Comparison of ENCODE assay signal across 1 cellular context in the genomic region with DNA sequence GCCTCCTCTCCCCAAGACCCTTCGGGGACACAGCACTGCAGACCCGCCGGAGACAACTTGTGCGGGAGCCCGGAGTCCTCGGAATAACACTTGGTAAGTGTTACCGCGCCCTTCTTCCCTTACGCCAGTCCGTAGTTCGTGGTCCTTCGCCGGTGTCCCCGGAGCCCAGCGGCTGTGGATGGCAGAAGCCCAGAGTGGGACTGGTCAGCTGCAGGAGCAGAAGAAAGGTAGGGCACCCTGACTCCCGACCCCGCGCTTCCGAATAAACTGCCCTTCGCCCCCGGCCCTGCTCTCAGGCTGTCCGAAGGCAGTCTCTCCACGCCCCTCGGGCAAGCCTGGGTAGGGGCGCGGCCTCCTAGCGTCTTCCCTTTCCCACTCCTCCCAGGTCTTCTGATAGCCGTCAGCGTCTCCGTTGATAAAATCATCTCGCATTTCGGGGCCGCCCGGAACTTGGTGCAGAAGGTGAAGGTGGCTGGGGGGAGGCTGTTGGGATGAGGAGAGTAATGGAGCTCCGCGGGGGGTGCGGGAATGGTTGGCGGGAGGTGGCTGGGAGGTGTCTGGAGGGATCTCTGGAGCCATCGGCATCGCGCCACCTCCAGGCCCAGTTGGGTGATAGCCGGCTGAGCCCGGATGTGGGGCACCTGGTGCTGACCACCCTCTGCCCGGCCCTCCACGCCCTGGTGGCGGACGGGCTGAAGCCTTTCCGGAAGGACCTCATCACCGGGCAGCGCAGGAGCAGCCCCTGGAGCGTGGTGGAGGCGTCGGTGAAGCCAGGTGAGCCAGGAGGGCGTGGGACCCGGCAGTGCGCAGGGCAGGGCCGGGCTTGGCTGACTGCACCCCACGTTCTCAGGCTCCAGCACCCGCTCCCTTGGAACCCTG.
TF ChIP-seq lines count a peak whose summit lies in the region.

No MANE protein-coding gene starts in this region.

TF ChIP-seq in K562, 482 proteins besides CTCF, POLR2A, EP300 and RAD21 (continues in another document):
- no peak for TF ChIP-seq CBX2 (IDR thresholded peaks at IDR 0.05; ENCODE audit: insufficient read depth, low read length, poor library complexity, severe bottlenecking)
- peak; percentile 43; the same call in 1 of the 2 replicates for TF ChIP-seq RBFOX2 (IDR thresholded peaks at IDR 0.05; ENCODE audit: low read depth, low read length)
- no peak for TF ChIP-seq ZNF584 (CRISPR knock-in tag; IDR thresholded peaks at IDR 0.05; ENCODE audit: low read depth)
- peak; percentile 67 for TF ChIP-seq ETV1 (tag; conservative IDR thresholded peaks at IDR 0.05; ENCODE audit: low read depth)
- TF ChIP-seq, protein P1, sequence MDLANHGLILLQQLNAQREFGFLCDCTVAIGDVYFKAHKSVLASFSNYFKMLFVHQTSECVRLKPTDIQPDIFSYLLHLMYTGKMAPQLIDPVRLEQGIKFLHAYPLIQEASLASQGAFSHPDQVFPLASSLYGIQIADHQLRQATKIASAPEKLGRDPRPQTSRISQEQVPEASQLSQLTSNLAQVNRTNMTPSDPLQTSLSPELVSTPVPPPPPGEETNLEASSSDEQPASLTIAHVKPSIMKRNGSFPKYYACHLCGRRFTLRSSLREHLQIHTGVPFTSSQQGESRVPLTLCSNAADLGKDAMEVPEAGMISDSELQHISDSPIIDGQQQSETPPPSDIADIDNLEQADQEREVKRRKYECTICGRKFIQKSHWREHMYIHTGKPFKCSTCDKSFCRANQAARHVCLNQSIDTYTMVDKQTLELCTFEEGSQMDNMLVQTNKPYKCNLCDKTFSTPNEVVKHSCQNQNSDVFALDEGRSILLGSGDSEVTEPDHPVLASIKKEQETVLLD (IDR thresholded peaks at IDR 0.05) = peak; percentile 43; the same call in 1 of the 2 replicates
- TF ChIP-seq SMC3 (conservative IDR thresholded peaks at IDR 0.05; ENCODE audit: insufficient read depth, low read depth, low read length) = peak; percentile 37; the same call in 1 of the 2 replicates
- TF ChIP-seq, protein P2, sequence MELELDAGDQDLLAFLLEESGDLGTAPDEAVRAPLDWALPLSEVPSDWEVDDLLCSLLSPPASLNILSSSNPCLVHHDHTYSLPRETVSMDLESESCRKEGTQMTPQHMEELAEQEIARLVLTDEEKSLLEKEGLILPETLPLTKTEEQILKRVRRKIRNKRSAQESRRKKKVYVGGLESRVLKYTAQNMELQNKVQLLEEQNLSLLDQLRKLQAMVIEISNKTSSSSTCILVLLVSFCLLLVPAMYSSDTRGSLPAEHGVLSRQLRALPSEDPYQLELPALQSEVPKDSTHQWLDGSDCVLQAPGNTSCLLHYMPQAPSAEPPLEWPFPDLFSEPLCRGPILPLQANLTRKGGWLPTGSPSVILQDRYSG (tag; conservative IDR thresholded peaks at IDR 0.05; ENCODE audit: low read depth) = no peak
- 0 out of 2 replicates have a peak, but pooled peaks have one; percentile 28 for TF ChIP-seq SMARCE1 (IDR thresholded peaks at IDR 0.05)
- TF ChIP-seq LCOR (CRISPR knock-in tag; IDR thresholded peaks at IDR 0.05) = 0 out of 2 replicates have a peak, but pooled peaks have one; percentile 18
- TF ChIP-seq, protein P3, sequence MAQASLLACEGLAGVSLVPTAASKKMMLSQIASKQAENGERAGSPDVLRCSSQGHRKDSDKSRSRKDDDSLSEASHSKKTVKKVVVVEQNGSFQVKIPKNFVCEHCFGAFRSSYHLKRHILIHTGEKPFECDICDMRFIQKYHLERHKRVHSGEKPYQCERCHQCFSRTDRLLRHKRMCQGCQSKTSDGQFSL (CRISPR knock-in tag; IDR thresholded peaks at IDR 0.05) = 0 out of 2 replicates have a peak, but pooled peaks have one; percentile 16
- TF ChIP-seq, protein P3 (tag; IDR thresholded peaks at IDR 0.05) = no peak
- TF ChIP-seq ZFX (CRISPR knock-in tag; IDR thresholded peaks at IDR 0.05) = peak; percentile 20
- no peak for TF ChIP-seq NFE2 (IDR thresholded peaks at IDR 0.05; ENCODE audit: low read depth)
- no peak for TF ChIP-seq SRSF1 (IDR thresholded peaks at IDR 0.05; ENCODE audit: low read depth, low read length)
- peak; percentile 67; the same call in 1 of the 2 replicates for TF ChIP-seq ZNF431 (CRISPR knock-in tag; IDR thresholded peaks at IDR 0.05)
- TF ChIP-seq POLR2B (IDR thresholded peaks at IDR 0.05; ENCODE audit: low read depth, partially characterized antibody) = peak; percentile 1
- no peak for TF ChIP-seq CCAR2 (IDR thresholded peaks at IDR 0.05; ENCODE audit: low read depth, low read length)
- no peak; the same call in 1 of the 2 replicates for TF ChIP-seq POLR2G (IDR thresholded peaks at IDR 0.05; ENCODE audit: low read depth, low read length)
- TF ChIP-seq NR1H2 (CRISPR knock-in tag; IDR thresholded peaks at IDR 0.05) = peak; percentile 97
- peak; percentile 97; the same call in 1 of the 2 replicates for TF ChIP-seq SREBF2 (CRISPR knock-in tag; IDR thresholded peaks at IDR 0.05)
- no peak for TF ChIP-seq POU5F1 (IDR thresholded peaks at IDR 0.05; ENCODE audit: borderline replicate concordance, low read depth, low read length, partially characterized antibody)
- TF ChIP-seq, protein P4, sequence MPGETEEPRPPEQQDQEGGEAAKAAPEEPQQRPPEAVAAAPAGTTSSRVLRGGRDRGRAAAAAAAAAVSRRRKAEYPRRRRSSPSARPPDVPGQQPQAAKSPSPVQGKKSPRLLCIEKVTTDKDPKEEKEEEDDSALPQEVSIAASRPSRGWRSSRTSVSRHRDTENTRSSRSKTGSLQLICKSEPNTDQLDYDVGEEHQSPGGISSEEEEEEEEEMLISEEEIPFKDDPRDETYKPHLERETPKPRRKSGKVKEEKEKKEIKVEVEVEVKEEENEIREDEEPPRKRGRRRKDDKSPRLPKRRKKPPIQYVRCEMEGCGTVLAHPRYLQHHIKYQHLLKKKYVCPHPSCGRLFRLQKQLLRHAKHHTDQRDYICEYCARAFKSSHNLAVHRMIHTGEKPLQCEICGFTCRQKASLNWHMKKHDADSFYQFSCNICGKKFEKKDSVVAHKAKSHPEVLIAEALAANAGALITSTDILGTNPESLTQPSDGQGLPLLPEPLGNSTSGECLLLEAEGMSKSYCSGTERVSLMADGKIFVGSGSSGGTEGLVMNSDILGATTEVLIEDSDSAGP (CRISPR knock-in tag; IDR thresholded peaks at IDR 0.05) = no peak
- peak; percentile 28; the same call in 1 of the 2 replicates for TF ChIP-seq GABPB1 (CRISPR knock-in tag; IDR thresholded peaks at IDR 0.05)
- TF ChIP-seq, protein P5, sequence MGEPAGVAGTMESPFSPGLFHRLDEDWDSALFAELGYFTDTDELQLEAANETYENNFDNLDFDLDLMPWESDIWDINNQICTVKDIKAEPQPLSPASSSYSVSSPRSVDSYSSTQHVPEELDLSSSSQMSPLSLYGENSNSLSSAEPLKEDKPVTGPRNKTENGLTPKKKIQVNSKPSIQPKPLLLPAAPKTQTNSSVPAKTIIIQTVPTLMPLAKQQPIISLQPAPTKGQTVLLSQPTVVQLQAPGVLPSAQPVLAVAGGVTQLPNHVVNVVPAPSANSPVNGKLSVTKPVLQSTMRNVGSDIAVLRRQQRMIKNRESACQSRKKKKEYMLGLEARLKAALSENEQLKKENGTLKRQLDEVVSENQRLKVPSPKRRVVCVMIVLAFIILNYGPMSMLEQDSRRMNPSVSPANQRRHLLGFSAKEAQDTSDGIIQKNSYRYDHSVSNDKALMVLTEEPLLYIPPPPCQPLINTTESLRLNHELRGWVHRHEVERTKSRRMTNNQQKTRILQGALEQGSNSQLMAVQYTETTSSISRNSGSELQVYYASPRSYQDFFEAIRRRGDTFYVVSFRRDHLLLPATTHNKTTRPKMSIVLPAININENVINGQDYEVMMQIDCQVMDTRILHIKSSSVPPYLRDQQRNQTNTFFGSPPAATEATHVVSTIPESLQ (CRISPR knock-in tag; IDR thresholded peaks at IDR 0.05) = 0 out of 2 replicates have a peak, but pooled peaks have one; percentile 67
- peak; percentile 21 to 36; a peak in 1 of 4 replicates for TF ChIP-seq NRF1 (conservative IDR thresholded peaks at IDR 0.05 in 1 of 2, IDR thresholded peaks at IDR 0.05 in 1 of 2)
- TF ChIP-seq CEBPG (CRISPR knock-in tag; IDR thresholded peaks at IDR 0.05) = no peak
- no peak for TF ChIP-seq CEBPG (tag; conservative IDR thresholded peaks at IDR 0.05 in 1 of 2, IDR thresholded peaks at IDR 0.05 in 1 of 2)
- 0 out of 2 replicates have a peak, but pooled peaks have one; percentile 23 for TF ChIP-seq ZNF263 (CRISPR knock-in tag; IDR thresholded peaks at IDR 0.05; ENCODE audit: borderline replicate concordance)
- TF ChIP-seq, protein P6, sequence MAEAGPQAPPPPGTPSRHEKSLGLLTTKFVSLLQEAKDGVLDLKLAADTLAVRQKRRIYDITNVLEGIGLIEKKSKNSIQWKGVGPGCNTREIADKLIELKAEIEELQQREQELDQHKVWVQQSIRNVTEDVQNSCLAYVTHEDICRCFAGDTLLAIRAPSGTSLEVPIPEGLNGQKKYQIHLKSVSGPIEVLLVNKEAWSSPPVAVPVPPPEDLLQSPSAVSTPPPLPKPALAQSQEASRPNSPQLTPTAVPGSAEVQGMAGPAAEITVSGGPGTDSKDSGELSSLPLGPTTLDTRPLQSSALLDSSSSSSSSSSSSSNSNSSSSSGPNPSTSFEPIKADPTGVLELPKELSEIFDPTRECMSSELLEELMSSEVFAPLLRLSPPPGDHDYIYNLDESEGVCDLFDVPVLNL (CRISPR knock-in tag; IDR thresholded peaks at IDR 0.05; ENCODE audit: low read depth) = peak; percentile 48; the same call in 1 of the 2 replicates
- peak; percentile 27; the same call in 1 of the 2 replicates for TF ChIP-seq HNRNPL (IDR thresholded peaks at IDR 0.05; ENCODE audit: low read depth, low read length)
- TF ChIP-seq, protein P7, sequence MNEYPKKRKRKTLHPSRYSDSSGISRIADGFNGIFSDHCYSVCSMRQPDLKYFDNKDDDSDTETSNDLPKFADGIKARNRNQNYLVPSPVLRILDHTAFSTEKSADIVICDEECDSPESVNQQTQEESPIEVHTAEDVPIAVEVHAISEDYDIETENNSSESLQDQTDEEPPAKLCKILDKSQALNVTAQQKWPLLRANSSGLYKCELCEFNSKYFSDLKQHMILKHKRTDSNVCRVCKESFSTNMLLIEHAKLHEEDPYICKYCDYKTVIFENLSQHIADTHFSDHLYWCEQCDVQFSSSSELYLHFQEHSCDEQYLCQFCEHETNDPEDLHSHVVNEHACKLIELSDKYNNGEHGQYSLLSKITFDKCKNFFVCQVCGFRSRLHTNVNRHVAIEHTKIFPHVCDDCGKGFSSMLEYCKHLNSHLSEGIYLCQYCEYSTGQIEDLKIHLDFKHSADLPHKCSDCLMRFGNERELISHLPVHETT (CRISPR knock-in tag; conservative IDR thresholded peaks at IDR 0.05 in 1 of 2, IDR thresholded peaks at IDR 0.05 in 1 of 2) = peak in 1 of 2 experiments; percentile 38; a peak in 1 of 4 replicates
- TF ChIP-seq, protein P8, sequence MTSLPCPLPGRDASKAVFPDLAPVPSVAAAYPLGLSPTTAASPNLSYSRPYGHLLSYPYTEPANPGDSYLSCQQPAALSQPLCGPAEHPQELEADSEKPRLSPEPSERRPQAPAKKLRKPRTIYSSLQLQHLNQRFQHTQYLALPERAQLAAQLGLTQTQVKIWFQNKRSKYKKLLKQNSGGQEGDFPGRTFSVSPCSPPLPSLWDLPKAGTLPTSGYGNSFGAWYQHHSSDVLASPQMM (CRISPR knock-in tag; IDR thresholded peaks at IDR 0.05) = no peak
- 0 out of 2 replicates have a peak, but pooled peaks have one; percentile 6 for TF ChIP-seq SREBF1 (IDR thresholded peaks at IDR 0.05; ENCODE audit: borderline replicate concordance, low read depth, low read length)
- TF ChIP-seq ZBTB7A (IDR thresholded peaks at IDR 0.05; ENCODE audit: borderline replicate concordance, control insufficient read depth, low read depth, low read length) = peak; percentile 47; the same call in 1 of the 2 replicates
- TF ChIP-seq GATA2 (CRISPR knock-in tag; IDR thresholded peaks at IDR 0.05) = peak; percentile 65; the same call in 1 of the 2 replicates
- peak; percentile 40 for TF ChIP-seq FIP1L1 (IDR thresholded peaks at IDR 0.05; ENCODE audit: low read depth, low read length, poor library complexity, severe bottlenecking)
- TF ChIP-seq, protein P9, sequence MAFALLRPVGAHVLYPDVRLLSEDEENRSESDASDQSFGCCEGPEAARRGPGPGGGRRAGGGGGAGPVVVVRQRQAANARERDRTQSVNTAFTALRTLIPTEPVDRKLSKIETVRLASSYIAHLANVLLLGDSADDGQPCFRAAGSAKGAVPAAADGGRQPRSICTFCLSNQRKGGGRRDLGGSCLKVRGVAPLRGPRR (CRISPR knock-in tag; IDR thresholded peaks at IDR 0.05) = no peak
